ENCODE assay signal across 18 cellular contexts in genomic region chr13:25169356-25169755, GRCh38. TPM values are rescaled to one million over a fixed set of nuclear protein-coding genes. Genes with fewer than 3 reads are reported as not detected.
DNase-seq lines count a peak whose midpoint lies in the region; FAIRE-seq and TF ChIP-seq lines count a peak whose summit lies in the region.
"Had no signal": no experiment of that assay in that cellular context is flagged by ENCODE, and none has a peak within 500 bp of the region (broad histone marks: within the 10 kb centered on the region; RNA-seq: fewer than 3 reads in every experiment).

No MANE protein-coding gene starts in this region.

- H3K4me1 Mint-ChIP-seq in H9 (peaks cover 45% of the 10 kb centered on the region in 2 experiments), astrocyte (ENCODE audit: low read depth, unreplicated experiment) (peaks cover 2% of the 10 kb centered on the region)

- peaks cover 13% of the 10 kb centered on the region; the same call in 1 of the 2 replicates for H3K4me1 ChIP-seq in H9 (ENCODE audit: insufficient read depth, low read length)
- peaks cover 10% of the 10 kb centered on the region for H3K4me1 ChIP-seq in astrocyte (ENCODE audit: insufficient read depth, low read length)
- peaks cover 4% of the 10 kb centered on the region for H3K4me1 ChIP-seq in mesendoderm (ENCODE audit: control insufficient read depth, low read depth, low read length)
- H3K4me1 ChIP-seq in OCI-LY7 (ENCODE audit: insufficient read depth, low read length, poor library complexity, severe bottlenecking): no peaks in the 10 kb centered on the region
- H3K4me1 ChIP-seq: BE2C had no signal

- H3K27ac ChIP-seq in H9 (ENCODE audit: insufficient read length, low read depth, low read length) (no peak overlapping the region), astrocyte (ENCODE audit: low read depth, low read length) (no peak overlapping the region), layer of hippocampus (ENCODE audit: low read depth, low read length) (peak overlapping the region; percentile 95), mesendoderm (ENCODE audit: low read depth, low read length) (no peak overlapping the region), OCI-LY7 (ENCODE audit: low read depth, low read length, poor library complexity, severe bottlenecking) (no peak overlapping the region)

- POLR2A ChIA-PET in OCI-LY7 (lab: Charles Lee): no interaction called here

- no peak overlapping the region for H3K4ac ChIP-seq in H9 (ENCODE audit: low read depth, low read length)
- H3K4ac ChIP-seq in mesendoderm (ENCODE audit: low read depth, low read length): no peak overlapping the region

- FAIRE-seq in astrocyte (lab: Jason Lieb, UNC): no peak

- peaks cover 57% of the 10 kb centered on the region for H3K27me3 Mint-ChIP-seq in H9 (ENCODE audit: low read depth)
- peaks cover 49% of the 10 kb centered on the region for H3K27me3 Mint-ChIP-seq in astrocyte (ENCODE audit: low read depth, unreplicated experiment)

- peak overlapping the region; percentile 39 to 64; a peak in 3 of 5 replicates for H3K4me3 Mint-ChIP-seq in H9
- peak overlapping the region; percentile 54 for H3K4me3 Mint-ChIP-seq in astrocyte (ENCODE audit: unreplicated experiment)

- no peak overlapping the region for H2BK120ac ChIP-seq in H9 (ENCODE audit: low read depth, low read length, poor library complexity, severe bottlenecking)
- no peak overlapping the region for H2BK120ac ChIP-seq in mesendoderm (ENCODE audit: low read depth, low read length)

- no peak overlapping the region for H3K27ac Mint-ChIP-seq in H9
- no peak overlapping the region for H3K27ac Mint-ChIP-seq in astrocyte (ENCODE audit: unreplicated experiment)

- H3K36me3 ChIP-seq in astrocyte (ENCODE audit: insufficient read depth, low read length) (no peaks in the 10 kb centered on the region), mesendoderm (ENCODE audit: control insufficient read depth, insufficient read depth, low read length) (no peaks in the 10 kb centered on the region), OCI-LY7 (ENCODE audit: insufficient read depth, low read length) (no peaks in the 10 kb centered on the region)
- H3K36me3 ChIP-seq: BE2C had no signal

- CTCF ChIA-PET in OCI-LY7 (lab: Charles Lee; ENCODE audit: unreplicated experiment): no interaction called here

- H4K8ac ChIP-seq in H9 (replicated peaks; ENCODE audit: insufficient read length, low read depth, low read length) (no peak overlapping the region), mesendoderm (ENCODE audit: low read depth, low read length) (no peak overlapping the region)

- no peaks in the 10 kb centered on the region for H4K20me1 ChIP-seq in H9 (ENCODE audit: control insufficient read depth, insufficient read depth, insufficient read length)
- no peaks in the 10 kb centered on the region for H4K20me1 ChIP-seq in astrocyte (ENCODE audit: insufficient read depth, low read length)
- H4K20me1 ChIP-seq in OCI-LY7 (ENCODE audit: insufficient read depth, low read length): no peaks in the 10 kb centered on the region

- H3K4me3 ChIP-seq in astrocyte (ENCODE audit: insufficient read depth, low read depth, low read length): no peak overlapping the region
- no peak overlapping the region for H3K4me3 ChIP-seq in mesendoderm (ENCODE audit: low read length)
- H3K4me3 ChIP-seq in OCI-LY7 (ENCODE audit: low read depth, low read length, poor library complexity, severe bottlenecking): no peak overlapping the region

- H4K5ac ChIP-seq in H9 (ENCODE audit: insufficient read length, low read depth, low read length) (no peak overlapping the region), mesendoderm (ENCODE audit: low read length) (no peak overlapping the region)

- H3K79me1 ChIP-seq in H9 (ENCODE audit: insufficient read depth, low read depth, low read length, poor library complexity, severe bottlenecking) (no peaks in the 10 kb centered on the region), mesendoderm (ENCODE audit: low read length) (no peaks in the 10 kb centered on the region)

- H3K9ac ChIP-seq in H9 (ENCODE audit: extremely low read depth, insufficient read length, low read length) (no peak overlapping the region), astrocyte (ENCODE audit: low read length) (no peak overlapping the region), mesendoderm (ENCODE audit: low read length) (no peak overlapping the region)

- H3K79me2 ChIP-seq in H9 (ENCODE audit: insufficient read depth, low read length): no peaks in the 10 kb centered on the region
- no peaks in the 10 kb centered on the region for H3K79me2 ChIP-seq in astrocyte (ENCODE audit: insufficient read depth, low read length)
- H3K79me2 ChIP-seq in mesendoderm (ENCODE audit: control insufficient read depth, insufficient read depth, low read length): no peaks in the 10 kb centered on the region
- H3K79me2 ChIP-seq in OCI-LY7 (ENCODE audit: insufficient read depth, low read depth, low read length): no peaks in the 10 kb centered on the region

- no peak for TF ChIP-seq CTCF in H9 (conservative IDR thresholded peaks at IDR 0.05)
- TF ChIP-seq CTCF in astrocyte (IDR thresholded peaks at IDR 0.05; ENCODE audit: insufficient read depth, low read depth, low read length): no peak
- TF ChIP-seq CTCF in OCI-LY7 (conservative IDR thresholded peaks at IDR 0.05; ENCODE audit: low read length): no peak

- H3K9me3 ChIP-seq in H9 (ENCODE audit: control insufficient read depth, low read depth, low read length) (no peaks in the 10 kb centered on the region), astrocyte (ENCODE audit: insufficient read depth, low read depth, low read length) (no peaks in the 10 kb centered on the region), OCI-LY7 (ENCODE audit: low read length) (no peaks in the 10 kb centered on the region)
- H3K9me3 ChIP-seq: BE2C had no signal

- H3K36me3 Mint-ChIP-seq in H9 (ENCODE audit: insufficient read depth in 1 of 3, low read depth in 3 of 3) (peaks cover 0 to 11% (median 6%) of the 10 kb centered on the region in 3 experiments; a peak in 4 of 7 replicates), astrocyte (ENCODE audit: low read depth, unreplicated experiment) (no peaks in the 10 kb centered on the region)
- H3K36me3 Mint-ChIP-seq: CD4-positive, alpha-beta memory T cell had no signal

- no peak for DNase-seq in H9
- no peak for DNase-seq in astrocyte (ENCODE audit: low read depth)
- DNase-seq in pons (ENCODE audit: low spot score): peak; percentile 38
- DNase-seq in mesendoderm: no peak
- DNase-seq in NK-92 (lab: John Stamatoyannopoulos, UW; ENCODE audit: unreplicated experiment): no peak
- no peak for DNase-seq in OCI-LY7 (ENCODE audit: low spot score)
- DNase-seq in mucosa of gallbladder (ENCODE audit: low spot score): no peak
- DNase-seq: BE2C; CD4-positive, alpha-beta memory T cell; DND-41; GF-D8; GOT3; KBM-7; NCI-H1048; NCI-H345; SIG-M5 had no signal

- no peak overlapping the region for H3K23ac ChIP-seq in H9 (ENCODE audit: insufficient read length, low read depth, low read length)
- no peak overlapping the region for H3K23ac ChIP-seq in mesendoderm (ENCODE audit: low read length)

- H3K18ac ChIP-seq in H9 (ENCODE audit: insufficient read length, low read depth, low read length) (no peak overlapping the region), mesendoderm (ENCODE audit: low read length) (no peak overlapping the region)

- no peak overlapping the region for H3K14ac ChIP-seq in H9 (ENCODE audit: insufficient read depth, low read length)

- WGBS in H9 (ENCODE audit: extremely low coverage, insufficient read length, low lambda C conversion rate): no CpG with 5 or more reads among the region's 12 CpGs
- no CpG with 5 or more reads among the region's 12 CpGs for WGBS in mesendoderm (ENCODE audit: extremely low coverage, insufficient coverage, low lambda C conversion rate)

- H3K23me2 ChIP-seq in H9 (ENCODE audit: insufficient read length, low read depth, low read length, poor library complexity, severe bottlenecking): peaks cover 17% of the 10 kb centered on the region

- H2AK5ac ChIP-seq in H9 (ENCODE audit: insufficient read length, low read length) (no peak overlapping the region), mesendoderm (ENCODE audit: low read length) (no peak overlapping the region)

- peaks cover 5 to 10% of the 10 kb centered on the region in 2 experiments; a peak in 4 of 5 replicates for H3K9me3 Mint-ChIP-seq in H9
- H3K9me3 Mint-ChIP-seq in astrocyte (ENCODE audit: unreplicated experiment): peaks cover 6% of the 10 kb centered on the region

- BruUV-seq in OCI-LY7 (replicated peaks; lab: Mats Ljungman, UMichigan): no TSS peak

- H3K27me3 ChIP-seq in H9 (ENCODE audit: insufficient read depth, low read length) (peaks cover 30% of the 10 kb centered on the region), astrocyte (ENCODE audit: insufficient read depth, low read length) (peaks cover 50% of the 10 kb centered on the region), layer of hippocampus (ENCODE audit: control insufficient read depth, insufficient read depth, low read length) (no peaks in the 10 kb centered on the region), mesendoderm (ENCODE audit: insufficient read depth, low read length, poor library complexity) (peaks cover 8% of the 10 kb centered on the region)

- H3K4me2 ChIP-seq in H9 (ENCODE audit: insufficient read depth, insufficient read length, low read length) (no peak overlapping the region), astrocyte (ENCODE audit: low read length) (no peak overlapping the region), mesendoderm (ENCODE audit: low read length) (no peak overlapping the region), OCI-LY7 (ENCODE audit: low read length) (no peak overlapping the region)

- H4K91ac ChIP-seq in H9 (ENCODE audit: insufficient read length, low read depth, low read length): no peak overlapping the region

- no peak overlapping the region for H2BK20ac ChIP-seq in H9 (ENCODE audit: low read depth, low read length, poor library complexity, severe bottlenecking)

- H3K9me2 ChIP-seq in OCI-LY7 (ENCODE audit: insufficient read depth, low read length): no peaks in the 10 kb centered on the region

- H2AFZ ChIP-seq in H9 (ENCODE audit: low read length) (no peak overlapping the region), astrocyte (ENCODE audit: low read depth, low read length) (no peak overlapping the region), OCI-LY7 (ENCODE audit: low read length) (no peak overlapping the region)

- H2BK15ac ChIP-seq in H9 (ENCODE audit: low read depth, low read length) (no peak overlapping the region), mesendoderm (replicated peaks; ENCODE audit: low read depth) (no peak overlapping the region)

- no peak overlapping the region for H3T11ph ChIP-seq in H9 (ENCODE audit: low read length)

- H2BK5ac ChIP-seq in H9 (ENCODE audit: insufficient read length, low read length) (no peak overlapping the region), mesendoderm (ENCODE audit: low read length) (no peak overlapping the region)

- intact Hi-C loops in OCI-LY7 (cut with micrococcal nuclease; ENCODE audit: unreplicated experiment): no loop called here

- no peak overlapping the region for H2BK12ac ChIP-seq in H9 (ENCODE audit: insufficient read length, low read depth, low read length)

- no peak overlapping the region for H3K56ac ChIP-seq in H9 (ENCODE audit: insufficient read length, low read depth, low read length)
- no peak overlapping the region for H3K56ac ChIP-seq in mesendoderm (ENCODE audit: low read length)

RNA-seq across cellular contexts. Expression of gene AMER2, which starts 2.7 kb away (rescaled TPM):
- 0.02 and 0.04 TPM in 2 replicates for total RNA-seq in H9 (2021)
- 0.02 TPM in 1 of 2 replicates, not detected in the other for total RNA-seq in astrocyte
- 0.10 TPM for polyA plus RNA-seq in mesendoderm (2013, experiment 1 of 2)
- 0.10 TPM for polyA plus RNA-seq in mesendoderm (2013, experiment 2 of 2)
- total RNA-seq in OCI-LY7 (2014; rRNA removed; shearing (Covaris generic)): not detected in 2 replicates
- total RNA-seq in OCI-LY7 (2022): not detected in 2 replicates
- total RNA-seq in mucosa of gallbladder: not detected
- total RNA-seq: CD4-positive, alpha-beta memory T cell; RPMI7951 had no signal
- polyA plus RNA-seq: CD4-positive, alpha-beta memory T cell had no signal
